ENCODE assay signal across 1 cellular context in genomic region chr6:89297695-89298351, GRCh38.
TF ChIP-seq lines count a peak whose summit lies in the region.

No MANE protein-coding gene starts in this region.

TF ChIP-seq in HepG2, 621 proteins besides CTCF, POLR2A, EP300 and RAD21 (continued from another document):
- TF ChIP-seq FOSL2 (CRISPR knock-in tag; IDR thresholded peaks at IDR 0.05): peak; percentile 88
- 0 out of 4 replicates have a peak, but pooled peaks of 1 of the 2 experiments have one; percentile 25 for TF ChIP-seq NR2F1 (CRISPR knock-in tag; IDR thresholded peaks at IDR 0.05)
- TF ChIP-seq PHF21A (CRISPR knock-in tag; IDR thresholded peaks at IDR 0.05): no peak
- peak; percentile 44; the same call in 1 of the 2 replicates for TF ChIP-seq FOSL1 (CRISPR knock-in tag; IDR thresholded peaks at IDR 0.05; ENCODE audit: borderline replicate concordance)
- TF ChIP-seq ZNF773 (CRISPR knock-in tag; IDR thresholded peaks at IDR 0.05; ENCODE audit: borderline replicate concordance): no peak
- TF ChIP-seq, protein P1, sequence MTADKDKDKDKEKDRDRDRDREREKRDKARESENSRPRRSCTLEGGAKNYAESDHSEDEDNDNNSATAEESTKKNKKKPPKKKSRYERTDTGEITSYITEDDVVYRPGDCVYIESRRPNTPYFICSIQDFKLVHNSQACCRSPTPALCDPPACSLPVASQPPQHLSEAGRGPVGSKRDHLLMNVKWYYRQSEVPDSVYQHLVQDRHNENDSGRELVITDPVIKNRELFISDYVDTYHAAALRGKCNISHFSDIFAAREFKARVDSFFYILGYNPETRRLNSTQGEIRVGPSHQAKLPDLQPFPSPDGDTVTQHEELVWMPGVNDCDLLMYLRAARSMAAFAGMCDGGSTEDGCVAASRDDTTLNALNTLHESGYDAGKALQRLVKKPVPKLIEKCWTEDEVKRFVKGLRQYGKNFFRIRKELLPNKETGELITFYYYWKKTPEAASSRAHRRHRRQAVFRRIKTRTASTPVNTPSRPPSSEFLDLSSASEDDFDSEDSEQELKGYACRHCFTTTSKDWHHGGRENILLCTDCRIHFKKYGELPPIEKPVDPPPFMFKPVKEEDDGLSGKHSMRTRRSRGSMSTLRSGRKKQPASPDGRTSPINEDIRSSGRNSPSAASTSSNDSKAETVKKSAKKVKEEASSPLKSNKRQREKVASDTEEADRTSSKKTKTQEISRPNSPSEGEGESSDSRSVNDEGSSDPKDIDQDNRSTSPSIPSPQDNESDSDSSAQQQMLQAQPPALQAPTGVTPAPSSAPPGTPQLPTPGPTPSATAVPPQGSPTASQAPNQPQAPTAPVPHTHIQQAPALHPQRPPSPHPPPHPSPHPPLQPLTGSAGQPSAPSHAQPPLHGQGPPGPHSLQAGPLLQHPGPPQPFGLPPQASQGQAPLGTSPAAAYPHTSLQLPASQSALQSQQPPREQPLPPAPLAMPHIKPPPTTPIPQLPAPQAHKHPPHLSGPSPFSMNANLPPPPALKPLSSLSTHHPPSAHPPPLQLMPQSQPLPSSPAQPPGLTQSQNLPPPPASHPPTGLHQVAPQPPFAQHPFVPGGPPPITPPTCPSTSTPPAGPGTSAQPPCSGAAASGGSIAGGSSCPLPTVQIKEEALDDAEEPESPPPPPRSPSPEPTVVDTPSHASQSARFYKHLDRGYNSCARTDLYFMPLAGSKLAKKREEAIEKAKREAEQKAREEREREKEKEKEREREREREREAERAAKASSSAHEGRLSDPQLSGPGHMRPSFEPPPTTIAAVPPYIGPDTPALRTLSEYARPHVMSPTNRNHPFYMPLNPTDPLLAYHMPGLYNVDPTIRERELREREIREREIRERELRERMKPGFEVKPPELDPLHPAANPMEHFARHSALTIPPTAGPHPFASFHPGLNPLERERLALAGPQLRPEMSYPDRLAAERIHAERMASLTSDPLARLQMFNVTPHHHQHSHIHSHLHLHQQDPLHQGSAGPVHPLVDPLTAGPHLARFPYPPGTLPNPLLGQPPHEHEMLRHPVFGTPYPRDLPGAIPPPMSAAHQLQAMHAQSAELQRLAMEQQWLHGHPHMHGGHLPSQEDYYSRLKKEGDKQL (CRISPR knock-in tag; IDR thresholded peaks at IDR 0.05; ENCODE audit: low read depth): no peak
- TF ChIP-seq NR2F6 (IDR thresholded peaks at IDR 0.05): no peak
- TF ChIP-seq NR2F6 (CRISPR knock-in tag; IDR thresholded peaks at IDR 0.05): peak; percentile 25; the same call in 1 of the 2 replicates
- TF ChIP-seq ZNF441 (CRISPR knock-in tag; IDR thresholded peaks at IDR 0.05; ENCODE audit: borderline replicate concordance): 0 out of 2 replicates have a peak, but pooled peaks have one; percentile 35
- TF ChIP-seq ZNF329 (CRISPR knock-in tag; IDR thresholded peaks at IDR 0.05; ENCODE audit: low read depth): no peak
- peak; percentile 74 for TF ChIP-seq RARA (CRISPR knock-in tag; IDR thresholded peaks at IDR 0.05)
- TF ChIP-seq, protein P2, sequence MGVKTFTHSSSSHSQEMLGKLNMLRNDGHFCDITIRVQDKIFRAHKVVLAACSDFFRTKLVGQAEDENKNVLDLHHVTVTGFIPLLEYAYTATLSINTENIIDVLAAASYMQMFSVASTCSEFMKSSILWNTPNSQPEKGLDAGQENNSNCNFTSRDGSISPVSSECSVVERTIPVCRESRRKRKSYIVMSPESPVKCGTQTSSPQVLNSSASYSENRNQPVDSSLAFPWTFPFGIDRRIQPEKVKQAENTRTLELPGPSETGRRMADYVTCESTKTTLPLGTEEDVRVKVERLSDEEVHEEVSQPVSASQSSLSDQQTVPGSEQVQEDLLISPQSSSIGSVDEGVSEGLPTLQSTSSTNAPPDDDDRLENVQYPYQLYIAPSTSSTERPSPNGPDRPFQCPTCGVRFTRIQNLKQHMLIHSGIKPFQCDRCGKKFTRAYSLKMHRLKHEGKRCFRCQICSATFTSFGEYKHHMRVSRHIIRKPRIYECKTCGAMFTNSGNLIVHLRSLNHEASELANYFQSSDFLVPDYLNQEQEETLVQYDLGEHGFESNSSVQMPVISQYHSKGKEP (CRISPR knock-in tag; IDR thresholded peaks at IDR 0.05): no peak
TF ChIP-seq in HepG2: peak in this region for 6.
